8 cellular contexts compared by ENCODE assay signal in genomic region chr12:96346716-96347115, GRCh38. TPM values are rescaled to one million over a fixed set of nuclear protein-coding genes. Genes with fewer than 3 reads are reported as not detected.
A peak's percentile ranks its signal among the peaks of the same experiment; 100 is the strongest.
DNase-seq lines count a peak whose midpoint lies in the region; ATAC-seq and TF ChIP-seq lines count a peak whose summit lies in the region.
"Not testable (repeated sequence)": the region's sequence is repeated elsewhere in the genome, so short reads cannot be mapped to it uniquely, and the experiment has no call there.

No MANE protein-coding gene starts in this region.

- peaks cover 16 to 20% of the 10 kb centered on the region in 2 donors for H3K36me3 Mint-ChIP-seq in CD14-positive monocyte
- H3K36me3 Mint-ChIP-seq in activated CD8-positive, alpha-beta T cell treated with anti-CD3 and anti-CD28 coated beads for 36 hours (ENCODE audit: low read depth) = peaks cover 40% of the 10 kb centered on the region

- not testable (repeated sequence) for H3K36me3 ChIP-seq in liver (ENCODE audit: control insufficient read depth in 4 of 4, insufficient read depth in 3 of 4, low read depth in 1 of 4, low read length in 3 of 4); ovary
- H3K36me3 ChIP-seq in tibial artery = peaks cover 5 to 13% (median 6%) of the 10 kb centered on the region in 3 donors

- ATAC-seq in activated CD8-positive, alpha-beta T cell treated with anti-CD3 and anti-CD28 coated beads for 36 hours = peak; percentile 21

- H3K9me3 ChIP-seq in liver (ENCODE audit: control insufficient read depth in 4 of 4, low read length in 3 of 4); ovary: not testable (repeated sequence)
- H3K9me3 ChIP-seq in tibial artery = peaks cover 0 to 24% (median 19%) of the 10 kb centered on the region in 3 donors

- intact Hi-C loops in CD14-positive monocyte (cut with micrococcal nuclease); activated CD8-positive, alpha-beta T cell treated with anti-CD3 and anti-CD28 coated beads for 36 hours (cut with micrococcal nuclease); ovary (cut with DNase I); tibial artery (cut with DNase I; ENCODE audit: low total_unique reads): not testable (repeated sequence)

- not testable (repeated sequence) for TF ChIP-seq POLR2A in ovary (IDR thresholded peaks at IDR 0.05)

- DNase-seq in CD14-positive monocyte (ENCODE audit: low spot score); activated CD8-positive, alpha-beta T cell treated with anti-CD3 and anti-CD28 coated beads for 36 hours; ovary; tibial artery: not testable (repeated sequence)
- peak; percentile 22 for DNase-seq in NAMALWA (ENCODE audit: low spot score)
- peak; percentile 47 for DNase-seq in astrocyte of the spinal cord (ENCODE audit: low read depth, low spot score)
- peak; percentile 39 for DNase-seq in fibroblast of peridontal ligament (ENCODE audit: extremely low read depth)

- in situ Hi-C loops in astrocyte of the spinal cord (cut with HindIII; ENCODE audit: low sequenced_read_pairs) = not testable (repeated sequence)

- TF ChIP-seq RAD21 in liver (IDR thresholded peaks at IDR 0.05) = not testable (repeated sequence)

- H3K4me1 Mint-ChIP-seq in CD14-positive monocyte = peaks cover 30% of the 10 kb centered on the region
- peaks cover 54% of the 10 kb centered on the region for H3K4me1 Mint-ChIP-seq in activated CD8-positive, alpha-beta T cell treated with anti-CD3 and anti-CD28 coated beads for 36 hours (ENCODE audit: low read depth)

- peak overlapping the region; percentile 74 to 85 for H3K4me3 Mint-ChIP-seq in CD14-positive monocyte
- peak overlapping the region; percentile 45 for H3K4me3 Mint-ChIP-seq in activated CD8-positive, alpha-beta T cell treated with anti-CD3 and anti-CD28 coated beads for 36 hours

- not testable (repeated sequence) for H3K4me3 ChIP-seq in astrocyte of the spinal cord (ENCODE audit: low read depth, low read length)
- peak overlapping the region in 2 of 3 donors; percentile 33 to 62 for H3K4me3 ChIP-seq in liver (ENCODE audit: low read depth in 1 of 3, low read length in 3 of 3)
- peak overlapping the region; percentile 12 for H3K4me3 ChIP-seq in ovary
- H3K4me3 ChIP-seq in tibial artery = peak overlapping the region; percentile 22 to 34

- peak overlapping the region; percentile 3 to 77 for H3K9ac ChIP-seq in liver (ENCODE audit: low read depth in 1 of 2, low read length in 2 of 2)

- H3K27ac ChIP-seq in liver (ENCODE audit: low read depth in 1 of 2, low read length in 2 of 2) = peak overlapping the region; percentile 48 to 68
- peak overlapping the region in 1 of 2 donors; percentile 72 for H3K27ac ChIP-seq in ovary
- H3K27ac ChIP-seq in tibial artery = not testable (repeated sequence)

- TF ChIP-seq EP300 in ovary (IDR thresholded peaks at IDR 0.05) = not testable (repeated sequence)

- not testable (repeated sequence) for H3K27me3 ChIP-seq in liver (ENCODE audit: control insufficient read depth in 4 of 4, insufficient read depth in 4 of 4, low read length in 3 of 4); ovary; tibial artery

- H3K9me3 Mint-ChIP-seq in CD14-positive monocyte = peaks cover 13 to 23% (median 20%) of the 10 kb centered on the region in 7 donors
- H3K9me3 Mint-ChIP-seq in activated CD8-positive, alpha-beta T cell treated with anti-CD3 and anti-CD28 coated beads for 36 hours = peaks cover 23% of the 10 kb centered on the region

- not testable (repeated sequence) for H3K4me1 ChIP-seq in liver (ENCODE audit: control insufficient read depth in 4 of 4, insufficient read depth in 4 of 4, low read length in 3 of 4); ovary (ENCODE audit: insufficient read depth)
- H3K4me1 ChIP-seq in tibial artery = peaks cover 0 to 11% (median 0%) of the 10 kb centered on the region in 4 donors

- H3K27ac Mint-ChIP-seq in CD14-positive monocyte = peak overlapping the region; percentile 13 to 93 (median 85)
- H3K27ac Mint-ChIP-seq in activated CD8-positive, alpha-beta T cell treated with anti-CD3 and anti-CD28 coated beads for 36 hours = peak overlapping the region; percentile 65

- TF ChIP-seq CTCF in CD14-positive monocyte (IDR thresholded peaks at IDR 0.05); activated CD8-positive, alpha-beta T cell treated with anti-CD3 and anti-CD28 coated beads for 36 hours (IDR thresholded peaks at IDR 0.05); astrocyte of the spinal cord (IDR thresholded peaks at IDR 0.05; ENCODE audit: low read depth, low read length); liver (IDR thresholded peaks at IDR 0.05; ENCODE audit: low read depth, low read length, missing input control); ovary (IDR thresholded peaks at IDR 0.05); tibial artery (IDR thresholded peaks at IDR 0.05): not testable (repeated sequence)

- POLR2A ChIA-PET in activated CD8-positive, alpha-beta T cell treated with anti-CD3 and anti-CD28 coated beads for 36 hours (lab: Charles Lee) = interaction anchor here (1.0 to 1.2 kb wide), 2 partner anchors 10 to 11 kb away, joined by 3 read pairs; no protein-coding TSS in a partner anchor

- CTCF ChIA-PET in activated CD8-positive, alpha-beta T cell treated with anti-CD3 and anti-CD28 coated beads for 36 hours (lab: Charles Lee) = interaction anchor here (0.8 to 1.9 kb wide), 4 partner anchors 9 to 52 kb away, joined by 3 to 6 read pairs (median 5); no protein-coding TSS in a partner anchor

- WGBS in liver = 10% methylated on average over 4 of the region's 4 CpGs
- WGBS in ovary, 3 donors = 5 to 23% (median 7%) methylated on average over 4 of the region's 4 CpGs

- not testable (repeated sequence) for H3K27me3 Mint-ChIP-seq in CD14-positive monocyte (ENCODE audit: low read depth in 3 of 3); activated CD8-positive, alpha-beta T cell treated with anti-CD3 and anti-CD28 coated beads for 36 hours

RNA-seq across cellular contexts. Expression of gene CDK17, which starts 53.5 kb away (rescaled TPM):
- polyA plus RNA-seq in CD14-positive monocyte (1 to 10 TPM; 3.6 to 6.4 TPM), liver (1 to 10 TPM; 4.8 to 5.1 TPM), ovary (10 to 100 TPM; 13.8 to 23.0 TPM)
- total RNA-seq in activated CD8-positive, alpha-beta T cell treated with anti-CD3 and anti-CD28 coated beads for 36 hours = 10 to 100 TPM; 28.4 to 29.0 TPM
- total RNA-seq in liver (10 to 100 TPM; 24.7 to 25.2 TPM), ovary (10 to 100 TPM; 28.0 to 59.2 (median 31.4) TPM)
